ENCODE assay signal across 7 cellular contexts in the genomic region with DNA sequence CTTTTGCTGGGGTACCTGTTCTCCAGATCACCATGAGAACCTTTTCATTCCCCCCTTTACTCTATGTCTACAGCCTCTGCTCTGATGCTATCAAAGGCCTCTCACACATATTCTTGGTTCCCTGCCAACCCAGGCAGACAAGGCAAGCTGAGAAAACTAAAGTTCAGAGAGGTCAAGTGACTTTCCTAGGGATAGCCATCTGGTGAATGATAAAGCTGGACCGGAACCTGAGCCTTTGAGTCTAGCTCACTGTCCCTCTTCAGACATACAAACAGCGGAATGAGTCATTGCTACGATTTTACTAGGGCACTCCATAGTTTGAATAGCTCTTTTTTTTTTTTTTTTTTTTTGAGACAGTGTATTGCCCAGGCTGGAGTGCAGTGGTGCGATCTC.
DNase-seq lines count a peak whose midpoint lies in the region; ATAC-seq and TF ChIP-seq lines count a peak whose summit lies in the region.

No MANE protein-coding gene starts in this region.

- 26 to 34% methylated on average over 3 to 4 of the region's 4 CpGs for WGBS in gastroesophageal sphincter (ENCODE audit: low coverage in 1 of 2), 2 donors

- in situ Hi-C loops in G401 (cut with HindIII; ENCODE audit: low sequenced_read_pairs): no loop called here

- peaks cover 11 to 59% (median 21%) of the 10 kb centered on the region in 3 donors for H3K4me1 ChIP-seq in gastroesophageal sphincter

- peak; percentile 41 for DNase-seq in LHCN-M2 (ENCODE audit: low read depth)
- peak; percentile 25 for DNase-seq in SK-N-DZ (ENCODE audit: low spot score)
- DNase-seq in superior temporal gyrus (ENCODE audit: extremely low spot score): peak; percentile 63
- DNase-seq in G401 (ENCODE audit: low spot score): no peak
- no peak for DNase-seq in GM03348 (ENCODE audit: low spot score)

- H3K27ac ChIP-seq in gastroesophageal sphincter: peak overlapping the region; percentile 43 to 92 (median 73)

- no peaks in the 10 kb centered on the region for H3K27me3 ChIP-seq in gastroesophageal sphincter

- TF ChIP-seq POLR2A in gastroesophageal sphincter (IDR thresholded peaks at IDR 0.05): no peak

- no peak for TF ChIP-seq CTCF in gastroesophageal sphincter (IDR thresholded peaks at IDR 0.05)

- no peaks in the 10 kb centered on the region for H3K36me3 ChIP-seq in gastroesophageal sphincter

- no peak for TF ChIP-seq EP300 in gastroesophageal sphincter (IDR thresholded peaks at IDR 0.05)

- ATAC-seq in gastroesophageal sphincter (peak; percentile 69), HG03139 (IDR thresholded peaks at IDR 0.05; ENCODE audit: unreplicated experiment) (no peak)

- no peak overlapping the region for H3K4me3 ChIP-seq in gastroesophageal sphincter

- no peaks in the 10 kb centered on the region for H3K9me3 ChIP-seq in gastroesophageal sphincter

Comparison
In these comparisons a context has a peak if more than half of its experiments do, and no peak if none do; other contexts are left out.
1. DNase-seq: peak in LHCN-M2 (single experiment), SK-N-DZ (single experiment) and superior temporal gyrus (single experiment); none in G401 (single experiment) and GM03348 (single experiment).